In the genomic region with DNA sequence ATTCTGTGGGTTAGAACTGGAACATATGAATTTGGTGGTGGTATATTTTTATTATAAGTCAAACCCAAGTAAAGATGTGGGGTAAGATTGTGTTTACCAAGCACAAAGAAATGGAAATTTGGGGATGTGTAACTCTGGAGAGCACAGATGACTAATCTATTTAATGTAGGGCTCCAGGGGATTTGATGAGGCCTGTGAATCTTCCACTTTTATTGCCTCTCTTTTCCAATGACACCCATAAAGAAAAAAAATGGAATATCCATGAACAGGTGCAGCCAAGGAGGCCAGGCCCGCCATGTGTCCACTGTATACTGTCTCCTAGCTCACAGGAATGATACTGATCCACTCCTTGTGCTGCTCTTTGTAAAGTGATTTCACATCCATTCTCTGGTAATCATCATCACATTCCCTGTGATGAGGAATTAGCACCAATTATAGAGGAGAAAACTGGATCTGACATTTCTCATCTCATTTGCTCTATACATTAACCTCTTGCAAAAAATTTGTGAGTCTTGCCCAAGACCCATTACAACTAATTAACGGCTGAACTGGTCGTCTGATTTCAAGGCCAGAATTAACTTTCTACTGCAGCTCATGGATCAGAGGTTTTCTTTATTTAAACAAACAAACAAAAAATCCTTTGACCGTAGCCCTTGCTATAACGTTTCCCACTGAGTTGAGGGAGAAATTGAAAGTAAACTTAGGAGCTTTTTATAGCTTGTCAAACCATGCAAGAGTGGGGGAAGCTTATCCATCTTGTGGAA, we compare ENCODE assay signal across 1 cellular context.
TF ChIP-seq lines count a peak whose summit lies in the region.

No MANE protein-coding gene starts in this region.

TF ChIP-seq in HepG2, 621 proteins besides CTCF, POLR2A, EP300 and RAD21:
- no peak for TF ChIP-seq ISL2 (CRISPR knock-in tag; IDR thresholded peaks at IDR 0.05)
